10 cellular contexts compared by ENCODE assay signal in the genomic region with DNA sequence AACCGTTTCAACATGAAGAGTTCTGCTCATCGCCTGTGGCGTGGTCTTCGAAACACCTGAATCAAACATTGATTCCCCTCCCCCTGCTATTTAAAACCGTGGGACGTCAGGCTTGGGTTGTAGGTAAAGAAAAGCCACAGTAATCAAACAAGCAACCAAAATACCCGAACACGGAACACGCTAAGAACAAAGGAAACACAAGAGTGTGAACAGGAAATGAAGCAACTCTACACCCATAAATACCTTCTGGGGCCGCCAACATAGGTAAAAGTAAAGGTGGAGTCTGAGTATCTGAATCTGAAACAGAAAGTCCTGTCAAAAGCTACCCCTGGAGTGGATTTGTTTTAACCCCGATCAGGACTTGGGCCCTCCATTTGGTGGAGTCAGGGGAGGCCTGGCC. TPM values are rescaled to one million over a fixed set of nuclear protein-coding genes. Genes with fewer than 3 reads are reported as not detected.
A peak's percentile ranks its signal among the peaks of the same experiment; 100 is the strongest.
DNase-seq lines count a peak whose midpoint lies in the region; ATAC-seq, FAIRE-seq and TF ChIP-seq lines count a peak whose summit lies in the region.
"Not testable (repeated sequence)": the region's sequence is repeated elsewhere in the genome, so short reads cannot be mapped to it uniquely, and the experiment has no call there.
"Had no signal": no experiment of that assay in that cellular context is flagged by ENCODE, and none has a peak within 500 bp of the region (broad histone marks: within the 10 kb centered on the region; RNA-seq: fewer than 3 reads in every experiment).

No MANE protein-coding gene starts in this region.

- H3K4me3 ChIP-seq in HCT116 (replicated peaks in 1 of 2; ENCODE audit: low read depth in 1 of 2, low read length in 2 of 2) (peak overlapping the region; percentile 37 to 50), SU-DHL-6 (ENCODE audit: insufficient read depth, low read length, poor library complexity, severe bottlenecking) (peak overlapping the region; percentile 22), fibroblast of the aortic adventitia (ENCODE audit: low read depth, low read length) (peak overlapping the region; percentile 44)
- not testable (repeated sequence) for H3K4me3 ChIP-seq in K562

- H3K36me3 ChIP-seq in HCT116 (ENCODE audit: control insufficient read depth in 1 of 2, insufficient read depth in 2 of 2, low read length in 2 of 2); SU-DHL-6 (ENCODE audit: low read length); K562 (ENCODE audit: control insufficient read depth, insufficient read depth, low read length): not testable (repeated sequence)

- not testable (repeated sequence) for H3K9me1 ChIP-seq in K562 (ENCODE audit: control insufficient read depth, insufficient read depth, low read length)

- not testable (repeated sequence) for H3K27me3 ChIP-seq in HCT116 (ENCODE audit: insufficient read depth, low read length); SU-DHL-6 (ENCODE audit: low read length); K562 (ENCODE audit: control insufficient read depth in 2 of 2, insufficient read depth in 2 of 2, low read length in 2 of 2)

- H3F3A ChIP-seq in SU-DHL-6 (ENCODE audit: insufficient read depth), result not testable (repeated sequence)

- H3K27ac ChIP-seq in HCT116 (ENCODE audit: low read depth, low read length) (peak overlapping the region; percentile 74), SU-DHL-6 (ENCODE audit: low read depth, low read length) (peak overlapping the region; percentile 65)
- H3K27ac ChIP-seq in K562 (ENCODE audit: extremely low read depth, low read depth, low read length), result not testable (repeated sequence)

- POLR2A ChIA-PET in HCT116 (lab: Charles Lee); K562 (lab: Yijun Ruan, JAX): not testable (repeated sequence)

- not testable (repeated sequence) for BruUV-seq in HCT116 (replicated peaks; lab: Mats Ljungman, UMichigan); K562 (replicated peaks; lab: Mats Ljungman, UMichigan)

- H3K9ac ChIP-seq in HCT116 (ENCODE audit: low read length), result peak overlapping the region; percentile 55
- peak overlapping the region; percentile 68 for H3K9ac ChIP-seq in SU-DHL-6 (ENCODE audit: low read length)
- not testable (repeated sequence) for H3K9ac ChIP-seq in K562 (ENCODE audit: insufficient read depth in 1 of 2, low read depth in 2 of 2, low read length in 2 of 2)

- not testable (repeated sequence) for H2AFZ ChIP-seq in HCT116 (ENCODE audit: low read depth, low read length, poor library complexity, severe bottlenecking); SU-DHL-6 (ENCODE audit: low read depth, low read length, severe bottlenecking); K562 (ENCODE audit: low read depth, low read length)

- not testable (repeated sequence) for FAIRE-seq in K562 (lab: Jason Lieb, UNC)

- H3K4me1 Mint-ChIP-seq in naive B cell, result not testable (repeated sequence)

- H4K20me1 ChIP-seq in HCT116 (ENCODE audit: insufficient read depth); SU-DHL-6 (ENCODE audit: low read depth, low read length); K562 (replicated peaks; ENCODE audit: control insufficient read depth, insufficient read depth, low read length): not testable (repeated sequence)

- RAD21 ChIA-PET in HCT116 (lab: Charles Lee; ENCODE audit: low non-redundant PET in 1 of 2, low total read pairs in 2 of 2, uncharacterized antibody in 2 of 2, unreplicated experiment in 2 of 2), result not testable (repeated sequence)

- H3K79me2 ChIP-seq in HCT116 (ENCODE audit: insufficient read depth, low read length); SU-DHL-6 (ENCODE audit: insufficient read depth, low read length); K562 (ENCODE audit: control insufficient read depth, insufficient read depth, low read length): not testable (repeated sequence)

- peak overlapping the region; percentile 94 to 99 (median 98) for H3K27ac Mint-ChIP-seq in naive B cell

- H3K9me2 ChIP-seq in HCT116 (ENCODE audit: insufficient read depth); SU-DHL-6 (replicated peaks; ENCODE audit: insufficient read depth, low read length): not testable (repeated sequence)

- TF ChIP-seq EP300 in K562 (IDR thresholded peaks at IDR 0.05; ENCODE audit: low read length), result not testable (repeated sequence)

- not testable (repeated sequence) for H3K4me1 ChIP-seq in HCT116 (ENCODE audit: control insufficient read depth in 1 of 2, insufficient read depth in 2 of 2, low read length in 2 of 2); K562 (replicated peaks in 1 of 2; ENCODE audit: control insufficient read depth in 2 of 2, insufficient read depth in 2 of 2, low read length in 2 of 2)

- TF ChIP-seq CTCF in HCT116 (IDR thresholded peaks at IDR 0.05 in 2 of 3, conservative IDR thresholded peaks at IDR 0.05 in 1 of 3; ENCODE audit: borderline replicate concordance in 1 of 3, insufficient read depth in 1 of 3, low read depth in 2 of 3, low read length in 2 of 3); SU-DHL-6 (IDR thresholded peaks at IDR 0.05; ENCODE audit: insufficient read depth, low read length, poor library complexity, severe bottlenecking); K562 (IDR thresholded peaks at IDR 0.05 in 2 of 3, conservative IDR thresholded peaks at IDR 0.05 in 1 of 3; ENCODE audit: insufficient read depth in 2 of 3, low read depth in 1 of 3, low read length in 3 of 3); fibroblast of the aortic adventitia (IDR thresholded peaks at IDR 0.05; ENCODE audit: insufficient read depth, low read length): not testable (repeated sequence)

- ATAC-seq in HCT116; K562; naive B cell (ENCODE audit: low read depth in 2 of 2): not testable (repeated sequence)

- DNase-seq in HCT116 (ENCODE audit: low read depth, low spot score); K562 (ENCODE audit: extremely low read depth in 1 of 4, low spot score in 3 of 4); fibroblast of the aortic adventitia (ENCODE audit: low read depth): not testable (repeated sequence)
- peak; percentile 48 for DNase-seq in activated CD8-positive, alpha-beta memory T cell treated with anti-CD3 and anti-CD28 coated beads, Interleukin-2, amount 50 U/mL, for 4 hours
- DNase-seq in naive B cell, result peak; percentile 73
- DNase-seq in stimulated activated CD4-positive, alpha-beta T cell treated with anti-CD3 and anti-CD28 coated beads, Interleukin-1b, Interleukin-23, amount 100 ng/mL, for 48 hours, result peak; percentile 39

- 28% methylated on average over 7 of the region's 11 CpGs for WGBS in K562 (ENCODE audit: insufficient coverage, low coverage, missing lambda C conversion rate)

- H3K36me3 Mint-ChIP-seq in naive B cell, result not testable (repeated sequence)

- CTCF ChIA-PET in HCT116 (lab: Charles Lee); K562 (lab: Yijun Ruan, JAX; ENCODE audit: low intra/inter-chr PET ratio): not testable (repeated sequence)

- intact Hi-C loops in HCT116 (cut with micrococcal nuclease); K562 (cut with micrococcal nuclease): not testable (repeated sequence)

- H3K27me3 Mint-ChIP-seq in naive B cell, result not testable (repeated sequence)

- peak overlapping the region; percentile 78 to 98 (median 94) for H3K4me3 Mint-ChIP-seq in naive B cell

- H3K9me3 ChIP-seq in HCT116 (ENCODE audit: control insufficient read depth in 1 of 2, insufficient read depth in 1 of 2, low read depth in 1 of 2, low read length in 2 of 2); SU-DHL-6 (ENCODE audit: insufficient read depth, low read length); K562 (replicated peaks; ENCODE audit: control insufficient read depth, insufficient read depth, low read depth, low read length): not testable (repeated sequence)

- not testable (repeated sequence) for TF ChIP-seq POLR2A in HCT116 (IDR thresholded peaks at IDR 0.05; ENCODE audit: borderline replicate concordance, extremely low read depth, insufficient read depth, insufficient read length); K562 (conservative IDR thresholded peaks at IDR 0.05)

- peak overlapping the region; percentile 56 for H3K4me2 ChIP-seq in HCT116 (ENCODE audit: low read length)
- peak overlapping the region; percentile 20 for H3K4me2 ChIP-seq in SU-DHL-6 (ENCODE audit: low read depth, low read length, poor library complexity, severe bottlenecking)
- not testable (repeated sequence) for H3K4me2 ChIP-seq in K562 (ENCODE audit: insufficient read depth, low read length)

- H3K9me3 Mint-ChIP-seq in naive B cell, result not testable (repeated sequence)

- in situ Hi-C loops in K562 (cut with MboI), result loop anchor here (25.0 kb wide), 1 partner anchor 1129 kb away; a partner anchor contains a TSS

- TF ChIP-seq RAD21 in HCT116 (IDR thresholded peaks at IDR 0.05; ENCODE audit: low read depth); K562 (CRISPR knock-in tag; conservative IDR thresholded peaks at IDR 0.05 in 1 of 2, IDR thresholded peaks at IDR 0.05 in 1 of 2): not testable (repeated sequence)

TF ChIP-seq in K562, 482 proteins besides CTCF, POLR2A, EP300 and RAD21:
- TF ChIP-seq RBFOX2 (IDR thresholded peaks at IDR 0.05; ENCODE audit: low read depth, low read length), result 0 out of 2 replicates have a peak, but pooled peaks have one; percentile 5
TF ChIP-seq in K562: peak in this region for 1; not testable (repeated sequence) for 481.

RNA-seq across cellular contexts. Expression of a gene that starts 24.7 kb away (rescaled TPM):
- not detected for total RNA-seq in HCT116 (2021; ENCODE audit: unreplicated experiment)
- not detected in 2 replicates for polyA plus RNA-seq in HCT116 (2012)
- not detected in 2 replicates for total RNA-seq in K562 (2011; cell fraction: chromatin; rRNA removed; ENCODE audit: low replicate concordance)
- not detected in 2 replicates for total RNA-seq in K562 (2011; cell fraction: nucleolus; rRNA removed)
- total RNA-seq in K562 (2011; cell fraction: nucleoplasm; rRNA removed), result not detected in 2 replicates
- total RNA-seq in K562 (2014; rRNA removed), result not detected in 2 replicates
- total RNA-seq in K562 (2014; rRNA removed; fragmentation: Illumina TruSeq; extraction: Trizol), result not detected in 2 replicates
- not detected in 2 replicates for total RNA-seq in K562 (2015; rRNA removed; fragmentation: Illumina TruSeq; extraction: Trizol)
- total RNA-seq in K562 (2021), result not detected in 2 replicates
- polyA plus RNA-seq in K562 (2011; rRNA removed), result not detected in 2 replicates
- polyA plus RNA-seq in K562 (2011; cell fraction: cytosol; rRNA removed), result not detected in 2 replicates
- not detected in 2 replicates for polyA plus RNA-seq in K562 (2011; cell fraction: nucleus; rRNA removed)
- not detected in 2 replicates for polyA plus RNA-seq in K562 (2012)
- polyA plus RNA-seq in K562 (2014; fragmentation: Illumina TruSeq; extraction: Trizol), result not detected in 2 replicates
- polyA plus RNA-seq in K562 (2014; fragmentation: Nextera tagmentation; extraction: Ambion mirVana), result not detected
- not detected in 2 replicates for polyA plus RNA-seq in K562 (2014; rRNA removed)
- not detected in 2 replicates for polyA minus RNA-seq in K562 (2011; rRNA and poly(A)+ RNA removed)
- polyA minus RNA-seq in K562 (2011; cell fraction: cytosol; rRNA and poly(A)+ RNA removed), result not detected in 2 replicates
- not detected in 2 replicates for polyA minus RNA-seq in K562 (2011; cell fraction: nucleus; rRNA and poly(A)+ RNA removed)
- not detected in 2 replicates for total RNA-seq in fibroblast of the aortic adventitia (ENCODE audit: low replicate concordance)
- polyA plus RNA-seq in naive B cell (ENCODE audit: low read depth in 6 of 6), result under 1 TPM in 2 of 6 donors, not detected in 4; 0.07 to 0.08 TPM
- total RNA-seq: Daoy, esophagus mucosa, left lobe of liver had no signal
